In genomic region chr17:17111401-17112393, GRCh38 we compare ENCODE assay signal across 20 cellular contexts.
DNase-seq lines count a peak whose midpoint lies in the region; ATAC-seq and TF ChIP-seq lines count a peak whose summit lies in the region.
"Had no signal": no experiment of that assay in that cellular context is flagged by ENCODE, and none has a peak within 500 bp of the region (broad histone marks: within the 10 kb centered on the region; RNA-seq: fewer than 3 reads in every experiment).

No MANE protein-coding gene starts in this region.

- peak overlapping the region in 2 of 3 experiments; percentile 80 to 89; a peak in 4 of 7 replicates for H3K27ac Mint-ChIP-seq in H9
- H3K27ac Mint-ChIP-seq in dendritic cell treated with granulocyte-macrophage colony-stimulating factor and Interleukin-4, amounts not matched to agents 40 ng/mL and 50 ng/mL, for 4 days: peak overlapping the region; percentile 4
- H3K27ac Mint-ChIP-seq: activated naive CD8-positive, alpha-beta T cell treated with anti-CD3 and anti-CD28 coated beads for 36 hours; WTC11 had no signal

- no peaks in the 10 kb centered on the region for H4K20me1 ChIP-seq in H9 (ENCODE audit: control insufficient read depth, insufficient read depth, insufficient read length)

- H3K4me2 ChIP-seq in H9 (ENCODE audit: insufficient read depth, insufficient read length, low read length): no peak overlapping the region
- no peak overlapping the region for H3K4me2 ChIP-seq in neuronal stem cell (ENCODE audit: insufficient read depth, low read length, poor library complexity, severe bottlenecking)

- H3K9me3 Mint-ChIP-seq in H9: no peaks in the 10 kb centered on the region
- H3K9me3 Mint-ChIP-seq in dendritic cell treated with granulocyte-macrophage colony-stimulating factor and Interleukin-4, amounts not matched to agents 40 ng/mL and 50 ng/mL, for 4 days: no peaks in the 10 kb centered on the region
- H3K9me3 Mint-ChIP-seq: activated naive CD8-positive, alpha-beta T cell treated with anti-CD3 and anti-CD28 coated beads for 36 hours; nephron; WTC11 had no signal

- no peak overlapping the region for H3K23ac ChIP-seq in H9 (ENCODE audit: insufficient read length, low read depth, low read length)
- no peak overlapping the region for H3K23ac ChIP-seq in neuronal stem cell (ENCODE audit: low read depth, low read length, poor library complexity)

- CTCF ChIA-PET in A673 (lab: Charles Lee): no interaction called here

- H3K9ac ChIP-seq in H9 (ENCODE audit: extremely low read depth, insufficient read length, low read length) (no peak overlapping the region), neuronal stem cell (ENCODE audit: low read depth, low read length, poor library complexity) (peak overlapping the region; percentile 24)

- WGBS in H9 (ENCODE audit: extremely low coverage, insufficient read length, low lambda C conversion rate): no CpG with 5 or more reads among the region's 26 CpGs
- no CpG with 5 or more reads among the region's 26 CpGs for WGBS in neuronal stem cell (ENCODE audit: extremely low coverage in 2 of 2, insufficient read length in 2 of 2, insufficient replicate concordance in 1 of 2), 2 donors

- H2BK5ac ChIP-seq in H9 (ENCODE audit: insufficient read length, low read length) (no peak overlapping the region), neuronal stem cell (ENCODE audit: low read length) (no peak overlapping the region)

- peak overlapping the region; percentile 29 for H3K27ac ChIP-seq in A673 (ENCODE audit: low read depth, low read length, poor library complexity, severe bottlenecking)
- no peak overlapping the region for H3K27ac ChIP-seq in H9 (ENCODE audit: insufficient read length, low read depth, low read length)
- H3K27ac ChIP-seq in neuronal stem cell (replicated peaks; ENCODE audit: low read length): no peak overlapping the region
- H3K27ac ChIP-seq: right lobe of liver had no signal

- H3K9me3 ChIP-seq in A673 (ENCODE audit: low read depth, low read length, poor library complexity, severe bottlenecking) (no peaks in the 10 kb centered on the region), H9 (ENCODE audit: control insufficient read depth, low read depth, low read length) (no peaks in the 10 kb centered on the region), neuronal stem cell (replicated peaks in 1 of 2; ENCODE audit: control insufficient read depth in 2 of 2, insufficient read depth in 1 of 2, low read depth in 1 of 2, low read length in 2 of 2) (peaks cover 0 to 4% of the 10 kb centered on the region in 2 donors)
- H3K9me3 ChIP-seq: Peyer's patch, right lobe of liver had no signal

- H3K36me3 Mint-ChIP-seq in H9 (ENCODE audit: insufficient read depth in 1 of 3, low read depth in 3 of 3): no peaks in the 10 kb centered on the region
- peaks cover 7% of the 10 kb centered on the region for H3K36me3 Mint-ChIP-seq in dendritic cell treated with granulocyte-macrophage colony-stimulating factor and Interleukin-4, amounts not matched to agents 40 ng/mL and 50 ng/mL, for 4 days (ENCODE audit: low read depth)
- H3K36me3 Mint-ChIP-seq: activated naive CD8-positive, alpha-beta T cell treated with anti-CD3 and anti-CD28 coated beads for 36 hours; WTC11 had no signal

- H3K18ac ChIP-seq in H9 (ENCODE audit: insufficient read length, low read depth, low read length): no peak overlapping the region
- H3K18ac ChIP-seq in neuronal stem cell (ENCODE audit: low read length): peak overlapping the region; percentile 74

- H3K56ac ChIP-seq in H9 (ENCODE audit: insufficient read length, low read depth, low read length): no peak overlapping the region

- H3K14ac ChIP-seq in H9 (ENCODE audit: insufficient read depth, low read length): no peak overlapping the region
- no peak overlapping the region for H3K14ac ChIP-seq in neuronal stem cell (ENCODE audit: low read length)

- no peak overlapping the region for H3K4me3 Mint-ChIP-seq in H9
- no peak overlapping the region for H3K4me3 Mint-ChIP-seq in dendritic cell treated with granulocyte-macrophage colony-stimulating factor and Interleukin-4, amounts not matched to agents 40 ng/mL and 50 ng/mL, for 4 days
- H3K4me3 Mint-ChIP-seq: activated naive CD8-positive, alpha-beta T cell treated with anti-CD3 and anti-CD28 coated beads for 36 hours; nephron; WTC11 had no signal

- H3K4me3 ChIP-seq in A673 (ENCODE audit: low read depth, low read length, poor library complexity, severe bottlenecking) (no peak overlapping the region), neuronal stem cell (ENCODE audit: low read length in 2 of 2) (no peak overlapping the region)
- H3K4me3 ChIP-seq: Peyer's patch, right lobe of liver had no signal

- H4K5ac ChIP-seq in H9 (ENCODE audit: insufficient read length, low read depth, low read length): no peak overlapping the region

- H2BK12ac ChIP-seq in H9 (ENCODE audit: insufficient read length, low read depth, low read length) (no peak overlapping the region), neuronal stem cell (ENCODE audit: low read length) (no peak overlapping the region)

- H3K4me1 ChIP-seq in A673 (ENCODE audit: insufficient read depth, low read length, poor library complexity, severe bottlenecking) (peaks cover 17% of the 10 kb centered on the region), H9 (ENCODE audit: insufficient read depth, low read length) (no peaks in the 10 kb centered on the region), neuronal stem cell (ENCODE audit: control insufficient read depth in 2 of 2, insufficient read depth in 1 of 2, low read depth in 1 of 2, low read length in 2 of 2) (peaks cover 0 to 12% of the 10 kb centered on the region in 2 donors)

- peaks cover 20% of the 10 kb centered on the region in 2 experiments for H3K4me1 Mint-ChIP-seq in H9
- H3K4me1 Mint-ChIP-seq in dendritic cell treated with granulocyte-macrophage colony-stimulating factor and Interleukin-4, amounts not matched to agents 40 ng/mL and 50 ng/mL, for 4 days (ENCODE audit: low read depth): peaks cover 55% of the 10 kb centered on the region

- no peak for ATAC-seq in GM21447 (IDR thresholded peaks at IDR 0.05; ENCODE audit: unreplicated experiment)
- ATAC-seq: right lobe of liver, WTC11 had no signal

- H2BK15ac ChIP-seq in H9 (ENCODE audit: low read depth, low read length) (no peak overlapping the region), neuronal stem cell (ENCODE audit: low read length) (no peak overlapping the region)

- no peaks in the 10 kb centered on the region for H3K23me2 ChIP-seq in H9 (ENCODE audit: insufficient read length, low read depth, low read length, poor library complexity, severe bottlenecking)

- H2AFZ ChIP-seq in H9 (ENCODE audit: low read length) (no peak overlapping the region), neuronal stem cell (ENCODE audit: low read length) (no peak overlapping the region)

- H3K4ac ChIP-seq in H9 (ENCODE audit: low read depth, low read length) (no peak overlapping the region), neuronal stem cell (ENCODE audit: low read length) (no peak overlapping the region)

- POLR2A ChIA-PET in A673 (lab: Charles Lee; ENCODE audit: low non-redundant PET): no interaction called here

- H4K91ac ChIP-seq in H9 (ENCODE audit: insufficient read length, low read depth, low read length): no peak overlapping the region
- H4K91ac ChIP-seq in neuronal stem cell (ENCODE audit: low read depth, low read length, poor library complexity): peak overlapping the region; percentile 22

- H3T11ph ChIP-seq in H9 (ENCODE audit: low read length): no peak overlapping the region

- H4K8ac ChIP-seq in H9 (replicated peaks; ENCODE audit: insufficient read length, low read depth, low read length) (no peak overlapping the region), neuronal stem cell (ENCODE audit: low read depth, low read length) (no peak overlapping the region)

- BruUV-seq in A673 (replicated peaks; lab: Mats Ljungman, UMichigan): no TSS peak

- peaks cover 2% of the 10 kb centered on the region; the same call in 1 of the 2 replicates for H3K27me3 Mint-ChIP-seq in H9 (ENCODE audit: low read depth)
- H3K27me3 Mint-ChIP-seq in dendritic cell treated with granulocyte-macrophage colony-stimulating factor and Interleukin-4, amounts not matched to agents 40 ng/mL and 50 ng/mL, for 4 days: no peaks in the 10 kb centered on the region
- H3K27me3 Mint-ChIP-seq: activated naive CD8-positive, alpha-beta T cell treated with anti-CD3 and anti-CD28 coated beads for 36 hours had no signal

- TF ChIP-seq CTCF in A673 (conservative IDR thresholded peaks at IDR 0.05; ENCODE audit: low read depth, low read length): no peak
- TF ChIP-seq CTCF in H9 (conservative IDR thresholded peaks at IDR 0.05): no peak

- no peak overlapping the region for H2AK5ac ChIP-seq in H9 (ENCODE audit: insufficient read length, low read length)
- H2AK5ac ChIP-seq in neuronal stem cell (ENCODE audit: low read depth, low read length): no peak overlapping the region

- 0 out of 2 replicates have a peak, but pooled peaks cover 2% of the 10 kb centered on the region for H3K79me2 ChIP-seq in H9 (ENCODE audit: insufficient read depth, low read length)

- H3K79me1 ChIP-seq in H9 (ENCODE audit: insufficient read depth, low read depth, low read length, poor library complexity, severe bottlenecking) (no peaks in the 10 kb centered on the region), neuronal stem cell (ENCODE audit: low read depth, low read length) (peaks cover 8% of the 10 kb centered on the region)

- H2BK20ac ChIP-seq in H9 (ENCODE audit: low read depth, low read length, poor library complexity, severe bottlenecking): no peak overlapping the region

- DNase-seq in A673 (ENCODE audit: low spot score): no peak
- DNase-seq in H9: no peak
- no peak for DNase-seq in neuronal stem cell (ENCODE audit: low spot score)
- no peak for DNase-seq in T1000 (lab: John Stamatoyannopoulos, UW)
- no peak for DNase-seq in CD1c-positive myeloid dendritic cell (ENCODE audit: extremely low spot score)
- no peak for DNase-seq in 8988T
- DNase-seq: activated naive CD8-positive, alpha-beta T cell treated with anti-CD3 and anti-CD28 coated beads for 36 hours; DMS79 treated with DMSO at 0.1 percent for 48 hours; GOT3; head of caudate nucleus; KBM-7; NCI-H524 treated with DMSO at 0.1 percent for 48 hours; stimulated activated naive CD4-positive, alpha-beta T cell; SW 1271 had no signal

- H2BK120ac ChIP-seq in H9 (ENCODE audit: low read depth, low read length, poor library complexity, severe bottlenecking) (no peak overlapping the region), neuronal stem cell (ENCODE audit: low read depth, low read length) (no peak overlapping the region)

- H3K27me3 ChIP-seq in A673 (replicated peaks; ENCODE audit: insufficient read depth, low read depth, low read length, poor library complexity) (no peaks in the 10 kb centered on the region), H9 (ENCODE audit: insufficient read depth, low read length) (no peaks in the 10 kb centered on the region), neuronal stem cell (ENCODE audit: control insufficient read depth in 3 of 3, insufficient read depth in 3 of 3, low read depth in 1 of 3, low read length in 3 of 3) (no peaks in the 10 kb centered on the region)
- H3K27me3 ChIP-seq: Peyer's patch, right lobe of liver had no signal

- intact Hi-C loops in A673 (cut with micrococcal nuclease; ENCODE audit: unreplicated experiment): no loop called here
- intact Hi-C loops in dendritic cell treated with granulocyte-macrophage colony-stimulating factor and Interleukin-4, amounts not matched to agents 40 ng/mL and 50 ng/mL, for 4 days (cut with micrococcal nuclease): no loop called here

- H3K36me3 ChIP-seq in A673 (ENCODE audit: insufficient read depth, low read length, poor library complexity, severe bottlenecking) (no peaks in the 10 kb centered on the region), neuronal stem cell (replicated peaks in 1 of 2; ENCODE audit: control insufficient read depth in 2 of 2, insufficient read depth in 2 of 2, low read length in 2 of 2) (peaks cover 0 to 6% of the 10 kb centered on the region in 2 donors)
- H3K36me3 ChIP-seq: Peyer's patch, right lobe of liver had no signal
